ENCODE assay signal across 8 cellular contexts in genomic region chrX:154596290-154596929, GRCh38. TPM values are rescaled to one million over a fixed set of nuclear protein-coding genes. Genes with fewer than 3 reads are reported as not detected.
A peak's percentile ranks its signal among the peaks of the same experiment; 100 is the strongest.
DNase-seq lines count a peak whose midpoint lies in the region; ATAC-seq, FAIRE-seq and TF ChIP-seq lines count a peak whose summit lies in the region.

No MANE protein-coding gene starts in this region.

- H3K27me3 ChIP-seq in bronchial epithelial cell (ENCODE audit: control insufficient read depth, insufficient read depth, low read length), result no peaks in the 10 kb centered on the region

- no peak for TF ChIP-seq CTCF in bronchial epithelial cell (IDR thresholded peaks at IDR 0.05; ENCODE audit: insufficient read depth, low read length, severe bottlenecking)

- H3K36me3 ChIP-seq in bronchial epithelial cell (ENCODE audit: control insufficient read depth, insufficient read depth, low read length), result no peaks in the 10 kb centered on the region

- no peak for FAIRE-seq in bronchial epithelial cell (lab: Jason Lieb, UNC)

- ATAC-seq in GM18907 (IDR thresholded peaks at IDR 0.05; ENCODE audit: unreplicated experiment) (no peak), GM18520 (IDR thresholded peaks at IDR 0.05; ENCODE audit: unreplicated experiment) (no peak), HG02938 (IDR thresholded peaks at IDR 0.05; ENCODE audit: unreplicated experiment) (no peak)

- DNase-seq in EL (peak; percentile 91), LoVo (ENCODE audit: low spot score) (peak; percentile 25), bronchial epithelial cell (ENCODE audit: low read depth) (peak; percentile 76), mesenteric fat pad (ENCODE audit: low spot score) (peak; percentile 39), NCI-H146 treated with DMSO at 0.1 percent for 48 hours (lab: John Stamatoyannopoulos, UW; ENCODE audit: unreplicated experiment) (no peak)

- H3K4me3 ChIP-seq in bronchial epithelial cell (ENCODE audit: low read depth, low read length), result no peak overlapping the region

RNA-seq across cellular contexts. Expression of gene CTAG1A, which starts 11.5 kb away (rescaled TPM):
- not detected in 2 replicates for total RNA-seq in bronchial epithelial cell
- not detected for total RNA-seq in mesenteric fat pad

RNA-seq across cellular contexts. Expression of gene CTAG1B, which starts 22.7 kb away (rescaled TPM):
- total RNA-seq in bronchial epithelial cell (not detected in 2 replicates), mesenteric fat pad (not detected)

RNA-seq across cellular contexts. Expression of gene IKBKG, which starts 49.0 kb away (rescaled TPM):
- total RNA-seq in bronchial epithelial cell, result 8.4 and 10.3 TPM in 2 replicates
- 29.8 TPM for total RNA-seq in mesenteric fat pad

RNA-seq across cellular contexts. Expression of gene G6PD, which starts 49.8 kb away (rescaled TPM):
- total RNA-seq in bronchial epithelial cell (17.4 and 20.0 TPM in 2 replicates), mesenteric fat pad (110 TPM)

RNA-seq across cellular contexts. Expression of gene CTAG2, which starts 57.0 kb away (rescaled TPM):
- total RNA-seq in bronchial epithelial cell (not detected in 2 replicates), mesenteric fat pad (not detected)
